1 cellular context compared by ENCODE assay signal in genomic region chr12:111443586-111443985, GRCh38.
TF ChIP-seq lines count a peak whose summit lies in the region.

No MANE protein-coding gene starts in this region.

TF ChIP-seq in SK-N-SH treated with all-trans-retinoic acid at 6 μM for 48 hours, 23 proteins besides CTCF, POLR2A, EP300 and RAD21 (continued from another document):
- TF ChIP-seq TSHZ2 (CRISPR knock-in tag; IDR thresholded peaks at IDR 0.05) (no peak), ZNF8 (CRISPR knock-in tag; IDR thresholded peaks at IDR 0.05) (no peak), ISL1 (CRISPR knock-in tag; IDR thresholded peaks at IDR 0.05) (no peak), CREB5 (CRISPR knock-in tag; IDR thresholded peaks at IDR 0.05; ENCODE audit: low read depth) (no peak), TOX (CRISPR knock-in tag; IDR thresholded peaks at IDR 0.05; ENCODE audit: borderline replicate concordance) (no peak), ZNF70 (CRISPR knock-in tag; IDR thresholded peaks at IDR 0.05) (no peak), GLIS3 (CRISPR knock-in tag; IDR thresholded peaks at IDR 0.05) (no peak), TCF4 (CRISPR knock-in tag; IDR thresholded peaks at IDR 0.05; ENCODE audit: borderline replicate concordance) (no peak), ARNTL (CRISPR knock-in tag; IDR thresholded peaks at IDR 0.05; ENCODE audit: borderline replicate concordance, low read depth) (no peak), ESRRG (CRISPR knock-in tag; IDR thresholded peaks at IDR 0.05) (no peak), CSDC2 (CRISPR knock-in tag; IDR thresholded peaks at IDR 0.05) (no peak), ZFP3 (CRISPR knock-in tag; IDR thresholded peaks at IDR 0.05) (no peak), ZC3H10 (CRISPR knock-in tag; IDR thresholded peaks at IDR 0.05) (no peak)
